Comparison of ENCODE assay signal across 1 cellular context in genomic region chrX:17495052-17495451, GRCh38.
TF ChIP-seq lines count a peak whose summit lies in the region.

No MANE protein-coding gene starts in this region.

TF ChIP-seq in HepG2, 621 proteins besides CTCF, POLR2A, EP300 and RAD21 (continued from another document):
- TF ChIP-seq ZNF609 (CRISPR knock-in tag; IDR thresholded peaks at IDR 0.05; ENCODE audit: borderline replicate concordance) (0 out of 2 replicates have a peak, but pooled peaks have one; percentile 26), BORCS8-MEF2B (CRISPR knock-in tag; IDR thresholded peaks at IDR 0.05) (no peak)
